ENCODE assay signal across 18 cellular contexts in genomic region chr1:245235156-245235555, GRCh38.
DNase-seq lines count a peak whose midpoint lies in the region; ATAC-seq and TF ChIP-seq lines count a peak whose summit lies in the region.
"Had no signal": no experiment of that assay in that cellular context is flagged by ENCODE, and none has a peak within 500 bp of the region (broad histone marks: within the 10 kb centered on the region; RNA-seq: fewer than 3 reads in every experiment).

No MANE protein-coding gene starts in this region.

- TF ChIP-seq CTCF in fibroblast of pulmonary artery (IDR thresholded peaks at IDR 0.05; ENCODE audit: low read length, missing control alignments) (no peak), neural progenitor cell (IDR thresholded peaks at IDR 0.05) (no peak)
- TF ChIP-seq CTCF in activated CD8-positive, alpha-beta T cell treated with anti-CD3 and anti-CD28 coated beads for 36 hours (IDR thresholded peaks at IDR 0.05) = no peak

- peaks cover 34% of the 10 kb centered on the region for H3K4me1 Mint-ChIP-seq in neural progenitor cell
- no peaks in the 10 kb centered on the region for H3K4me1 Mint-ChIP-seq in activated CD8-positive, alpha-beta T cell treated with anti-CD3 and anti-CD28 coated beads for 36 hours (ENCODE audit: low read depth)
- H3K4me1 Mint-ChIP-seq: activated CD4-positive, alpha-beta T cell treated with anti-CD3 and anti-CD28 coated beads, Interleukin-2, amount 10 ng/mL, durations not matched to agents 24 days and 14 days; CD4-positive, CD25-positive, alpha-beta regulatory T cell had no signal

- H3F3A ChIP-seq in neural progenitor cell (ENCODE audit: low read depth) = peaks cover 38% of the 10 kb centered on the region

- peak overlapping the region; percentile 67 for H3K4me3 Mint-ChIP-seq in neural progenitor cell
- H3K4me3 Mint-ChIP-seq in activated CD8-positive, alpha-beta T cell treated with anti-CD3 and anti-CD28 coated beads for 36 hours = no peak overlapping the region
- H3K4me3 Mint-ChIP-seq: activated CD4-positive, alpha-beta T cell treated with anti-CD3 and anti-CD28 coated beads, Interleukin-2, amount 10 ng/mL, durations not matched to agents 24 days and 14 days; CD4-positive, CD25-positive, alpha-beta regulatory T cell had no signal

- H3K36me3 ChIP-seq in adipocyte (ENCODE audit: control insufficient read depth, insufficient read depth, low read length, severe bottlenecking) (no peaks in the 10 kb centered on the region), neural progenitor cell (no peaks in the 10 kb centered on the region)
- H3K36me3 ChIP-seq: neutrophil had no signal

- peaks cover 4% of the 10 kb centered on the region for H3K9me3 Mint-ChIP-seq in neural progenitor cell
- no peaks in the 10 kb centered on the region for H3K9me3 Mint-ChIP-seq in activated CD8-positive, alpha-beta T cell treated with anti-CD3 and anti-CD28 coated beads for 36 hours
- H3K9me3 Mint-ChIP-seq: activated CD4-positive, alpha-beta T cell treated with anti-CD3 and anti-CD28 coated beads, Interleukin-2, amount 10 ng/mL, durations not matched to agents 24 days and 14 days had no signal

- H2AFZ ChIP-seq in neural progenitor cell (replicated peaks) = no peak overlapping the region

- H3K4me1 ChIP-seq in adipocyte (ENCODE audit: control insufficient read depth, insufficient read depth, low read length) = no peaks in the 10 kb centered on the region
- peaks cover 34% of the 10 kb centered on the region for H3K4me1 ChIP-seq in neural progenitor cell

- intact Hi-C loops in activated CD8-positive, alpha-beta T cell treated with anti-CD3 and anti-CD28 coated beads for 36 hours (cut with micrococcal nuclease) = no loop called here

- no peaks in the 10 kb centered on the region for H3K27me3 ChIP-seq in adipocyte (replicated peaks; ENCODE audit: control insufficient read depth, insufficient read depth, low read length)
- peaks cover 5% of the 10 kb centered on the region for H3K27me3 ChIP-seq in neural progenitor cell

- CTCF ChIA-PET in activated CD8-positive, alpha-beta T cell treated with anti-CD3 and anti-CD28 coated beads for 36 hours (lab: Charles Lee) = interaction anchor here (0.7 kb wide), 1 partner anchor 39 kb away, joined by 4 read pairs; no protein-coding TSS in a partner anchor

- peak overlapping the region; percentile 52 for H3K4me2 ChIP-seq in neural progenitor cell

- in situ Hi-C loops in G401 (cut with HindIII; ENCODE audit: low sequenced_read_pairs) = no loop called here

- peak; percentile 67 for DNase-seq in G401 (ENCODE audit: low spot score)
- peak; percentile 18 for DNase-seq in adipocyte (ENCODE audit: low read depth)
- peak; percentile 20 for DNase-seq in fibroblast of pulmonary artery (ENCODE audit: low read depth)
- no peak for DNase-seq in neural progenitor cell (ENCODE audit: low spot score)
- DNase-seq in activated CD8-positive, alpha-beta T cell treated with anti-CD3 and anti-CD28 coated beads for 36 hours = no peak
- DNase-seq in DMS153 treated with DMSO at 0.1 percent for 48 hours (lab: John Stamatoyannopoulos, UW; ENCODE audit: unreplicated experiment) = no peak
- no peak for DNase-seq in activated CD4-positive, alpha-beta T cell treated with anti-CD3 and anti-CD28 coated beads, Interleukin-2, amount 50 U/mL, for 4 hours
- DNase-seq: activated CD4-positive, alpha-beta T cell treated with anti-CD3 and anti-CD28 coated beads, Interleukin-2, amount 10 ng/mL, durations not matched to agents 24 days and 14 days; activated CD8-positive, alpha-beta memory T cell treated with anti-CD3 and anti-CD28 coated beads, Interleukin-2, amount 50 U/mL, for 4 hours; activated effector memory CD4-positive, alpha-beta T cell treated with anti-CD3 and anti-CD28 coated beads, Interleukin-2, amount 50 U/mL, for 16 hours; amniotic stem cell; CD4-positive, CD25-positive, alpha-beta regulatory T cell; DMS53; kidney; MM.1S; NCI-H187 treated with DMSO at 0.1 percent for 48 hours had no signal

- peaks cover 21% of the 10 kb centered on the region for H3K27me3 Mint-ChIP-seq in neural progenitor cell (ENCODE audit: insufficient read depth, low read depth)
- H3K27me3 Mint-ChIP-seq in activated CD8-positive, alpha-beta T cell treated with anti-CD3 and anti-CD28 coated beads for 36 hours = peaks cover 5% of the 10 kb centered on the region
- H3K27me3 Mint-ChIP-seq: activated CD4-positive, alpha-beta T cell treated with anti-CD3 and anti-CD28 coated beads, Interleukin-2, amount 10 ng/mL, durations not matched to agents 24 days and 14 days; CD4-positive, CD25-positive, alpha-beta regulatory T cell had no signal

- no peaks in the 10 kb centered on the region for H3K79me2 ChIP-seq in neural progenitor cell (ENCODE audit: low read depth)

- H3K9ac ChIP-seq in adipocyte (ENCODE audit: low read length) (no peak overlapping the region), neural progenitor cell (no peak overlapping the region)

- H4K20me1 ChIP-seq in neural progenitor cell (ENCODE audit: low read depth) = no peaks in the 10 kb centered on the region

- H3K36me3 Mint-ChIP-seq in neural progenitor cell = peaks cover 1% of the 10 kb centered on the region
- H3K36me3 Mint-ChIP-seq in activated CD8-positive, alpha-beta T cell treated with anti-CD3 and anti-CD28 coated beads for 36 hours (ENCODE audit: low read depth) = no peaks in the 10 kb centered on the region
- H3K36me3 Mint-ChIP-seq: CD4-positive, CD25-positive, alpha-beta regulatory T cell had no signal

- ATAC-seq in activated CD8-positive, alpha-beta T cell treated with anti-CD3 and anti-CD28 coated beads for 36 hours = no peak
- no peak for ATAC-seq in GM18868 (IDR thresholded peaks at IDR 0.05; ENCODE audit: unreplicated experiment)

- H3K4me3 ChIP-seq in adipocyte (ENCODE audit: low read length) = no peak overlapping the region
- H3K4me3 ChIP-seq in fibroblast of pulmonary artery (replicated peaks; ENCODE audit: low read depth, low read length) = no peak overlapping the region
- H3K4me3 ChIP-seq in neural progenitor cell = peak overlapping the region; percentile 3

- POLR2A ChIA-PET in activated CD8-positive, alpha-beta T cell treated with anti-CD3 and anti-CD28 coated beads for 36 hours (lab: Charles Lee) = no interaction called here

- H3K27ac ChIP-seq in neural progenitor cell = no peak overlapping the region
- H3K27ac ChIP-seq: neutrophil had no signal

- H3K9me3 ChIP-seq in adipocyte (ENCODE audit: control insufficient read depth, low read length) = no peaks in the 10 kb centered on the region
- H3K9me3 ChIP-seq in neural progenitor cell (ENCODE audit: low read depth) = no peaks in the 10 kb centered on the region
- H3K9me3 ChIP-seq: neutrophil had no signal

- peak overlapping the region; percentile 91 for H3K27ac Mint-ChIP-seq in neural progenitor cell
- no peak overlapping the region for H3K27ac Mint-ChIP-seq in activated CD8-positive, alpha-beta T cell treated with anti-CD3 and anti-CD28 coated beads for 36 hours
- H3K27ac Mint-ChIP-seq: activated CD4-positive, alpha-beta T cell treated with anti-CD3 and anti-CD28 coated beads, Interleukin-2, amount 10 ng/mL, durations not matched to agents 24 days and 14 days; CD4-positive, CD25-positive, alpha-beta regulatory T cell had no signal

Comparison
In these comparisons a context has a peak if more than half of its experiments do, and no peak if none do; other contexts are left out.
1. DNase-seq: peak in G401 (single experiment), adipocyte (single experiment) and fibroblast of pulmonary artery (single experiment); none in neural progenitor cell (single experiment), activated CD8-positive, alpha-beta T cell treated with anti-CD3 and anti-CD28 coated beads for 36 hours (single experiment), DMS153 treated with DMSO at 0.1 percent for 48 hours (single experiment) and activated CD4-positive, alpha-beta T cell treated with anti-CD3 and anti-CD28 coated beads, Interleukin-2, amount 50 U/mL, for 4 hours (0 of 2).